15 cellular contexts compared by ENCODE assay signal in the genomic region with DNA sequence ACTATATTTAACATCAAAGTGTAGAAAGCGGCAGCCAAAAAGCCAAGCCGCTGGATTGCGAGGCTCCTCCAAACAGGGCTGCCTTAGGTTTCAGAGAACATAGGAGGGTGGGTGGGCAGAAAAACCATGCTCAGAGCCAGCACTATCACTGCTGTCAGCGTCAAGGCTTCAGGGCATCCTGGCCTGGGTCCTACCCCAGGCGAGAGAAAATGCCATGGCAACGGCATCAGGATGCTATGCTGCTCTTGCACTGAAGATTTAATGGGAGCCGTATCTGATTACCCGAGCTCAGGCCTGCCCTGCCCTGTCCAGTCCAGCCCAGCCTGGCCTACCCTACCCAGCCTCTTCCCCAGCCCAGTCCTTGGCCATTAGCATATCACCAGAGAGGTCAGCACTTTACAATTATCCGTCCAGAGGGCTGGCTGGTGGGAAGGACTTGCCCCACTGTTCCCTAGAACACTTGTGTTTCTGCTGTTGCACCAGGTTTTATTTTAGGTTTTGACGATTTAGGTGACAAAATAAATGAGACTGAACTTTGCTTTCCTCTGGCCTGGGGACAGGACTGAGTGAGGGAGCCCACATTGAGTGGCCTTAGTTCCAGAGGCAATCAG.
DNase-seq lines count a peak whose midpoint lies in the region; ATAC-seq and TF ChIP-seq lines count a peak whose summit lies in the region.
"Had no signal": no experiment of that assay in that cellular context is flagged by ENCODE, and none has a peak within 500 bp of the region (broad histone marks: within the 10 kb centered on the region; RNA-seq: fewer than 3 reads in every experiment).

No MANE protein-coding gene starts in this region.

- H3K9me3 ChIP-seq in lower lobe of right lung (no peaks in the 10 kb centered on the region), skeletal muscle tissue (ENCODE audit: control insufficient read depth in 3 of 3, low read length in 3 of 3) (no peaks in the 10 kb centered on the region)

- intact Hi-C loops in dorsolateral prefrontal cortex (cut with DNase I) = loop anchor here in 1 of 2 donors (10.0 kb wide), 1 partner anchor 96 kb away; no protein-coding TSS in a partner anchor
- intact Hi-C loops in lower lobe of right lung (cut with DNase I) = no loop called here

- no peaks in the 10 kb centered on the region for H3K36me3 ChIP-seq in lower lobe of right lung
- H3K36me3 ChIP-seq in skeletal muscle tissue (ENCODE audit: control insufficient read depth in 3 of 3, insufficient read depth in 3 of 3, low read length in 3 of 3) = peaks cover 6 to 9% (median 8%) of the 10 kb centered on the region in 3 donors

- H3K4me1 ChIP-seq in lower lobe of right lung = peaks cover 36% of the 10 kb centered on the region
- peaks cover 36 to 49% (median 38%) of the 10 kb centered on the region in 3 donors for H3K4me1 ChIP-seq in skeletal muscle tissue (ENCODE audit: control insufficient read depth in 3 of 3, insufficient read depth in 3 of 3, low read length in 3 of 3)

- no peak for TF ChIP-seq CTCF in dorsolateral prefrontal cortex (IDR thresholded peaks at IDR 0.05 in 54 of 56, conservative IDR thresholded peaks at IDR 0.05 in 2 of 56; ENCODE audit: low read depth in 1 of 56, partially characterized antibody in 56 of 56)
- TF ChIP-seq CTCF in lower lobe of right lung (IDR thresholded peaks at IDR 0.05) = no peak

- H3K4me3 ChIP-seq in dorsolateral prefrontal cortex = no peak overlapping the region
- no peak overlapping the region for H3K4me3 ChIP-seq in lower lobe of right lung
- no peak overlapping the region for H3K4me3 ChIP-seq in skeletal muscle tissue (ENCODE audit: low read length in 3 of 3)
- H3K4me3 ChIP-seq: GM23338 had no signal

- peak; percentile 46 to 56 for ATAC-seq in lower lobe of right lung
- no peak for ATAC-seq in GM18498 (IDR thresholded peaks at IDR 0.05; ENCODE audit: unreplicated experiment)
- ATAC-seq in HG03039 (IDR thresholded peaks at IDR 0.05; ENCODE audit: unreplicated experiment) = no peak
- ATAC-seq: activated CD4-positive, CD25-positive, alpha-beta regulatory T cell treated with anti-CD3 and anti-CD28 coated beads, Interleukin-2, amount 50 U/mL, for 24 hours; GM23338 had no signal

- H3K27me3 ChIP-seq in dorsolateral prefrontal cortex (no peaks in the 10 kb centered on the region), lower lobe of right lung (ENCODE audit: low read depth) (no peaks in the 10 kb centered on the region), skeletal muscle tissue (ENCODE audit: control insufficient read depth in 3 of 3, insufficient read depth in 3 of 3, low read length in 3 of 3) (no peaks in the 10 kb centered on the region)

- peak overlapping the region; percentile 19 to 54 (median 40) for H3K9ac ChIP-seq in skeletal muscle tissue (ENCODE audit: low read depth in 1 of 3, low read length in 3 of 3)
- H3K9ac ChIP-seq: KMS-11 had no signal

- DNase-seq in DMS79 treated with DMSO at 0.1 percent for 48 hours (lab: John Stamatoyannopoulos, UW) (peak; percentile 7), DMS79 (lab: John Stamatoyannopoulos, UW) (no peak), dorsolateral prefrontal cortex (peak in 7 of 10 donors; percentile 33 to 67 (median 62)), lower lobe of right lung (no peak), hepatic stellate cell (ENCODE audit: low spot score) (no peak)
- DNase-seq: 8988T; activated T-cell treated with anti-CD3 and anti-CD28 coated beads, Interleukin-2, amount 50 U/mL, for 1 hour; CD4-positive, alpha-beta T cell; NCI-H1694 had no signal

- H3K27ac ChIP-seq in dorsolateral prefrontal cortex (peak overlapping the region in 53 of 59 donors; percentile 1 to 82 (median 58)), lower lobe of right lung (no peak overlapping the region), skeletal muscle tissue (ENCODE audit: low read depth, low read length) (peak overlapping the region; percentile 60)
- H3K27ac ChIP-seq: KMS-11 had no signal

Comparison
In these comparisons a context has a peak if more than half of its experiments do, and no peak if none do; other contexts are left out.
1. DNase-seq: peak in DMS79 treated with DMSO at 0.1 percent for 48 hours (single experiment) and dorsolateral prefrontal cortex (7 of 10); none in DMS79 (single experiment), lower lobe of right lung (single experiment) and hepatic stellate cell (single experiment).
2. ATAC-seq: peak in lower lobe of right lung (2 of 2); none in GM18498 (single experiment) and HG03039 (single experiment).